ENCODE assay signal across 24 cellular contexts in genomic region chr12:32100361-32100760, GRCh38. TPM values are rescaled to one million over a fixed set of nuclear protein-coding genes. Genes with fewer than 3 reads are reported as not detected.
A peak's percentile ranks its signal among the peaks of the same experiment; 100 is the strongest.
DNase-seq lines count a peak whose midpoint lies in the region; ATAC-seq, FAIRE-seq and TF ChIP-seq lines count a peak whose summit lies in the region.
"Had no signal": no experiment of that assay in that cellular context is flagged by ENCODE, and none has a peak within 500 bp of the region (broad histone marks: within the 10 kb centered on the region; RNA-seq: fewer than 3 reads in every experiment).

No MANE protein-coding gene starts in this region.

- H4K91ac ChIP-seq in H1 (replicated peaks; ENCODE audit: insufficient read length, low read length) (peak overlapping the region; percentile 28), trophoblast cell (ENCODE audit: low read depth, low read length) (no peak overlapping the region)

- DNase-seq in H1 (ENCODE audit: low read depth in 1 of 2, low spot score in 2 of 2) = no peak
- peak; percentile 43 for DNase-seq in islet precursor cell
- no peak for DNase-seq in trophoblast cell
- no peak for DNase-seq in activated T-cell treated with anti-CD3 and anti-CD28 coated beads, Interleukin-2, amount 50 U/mL, for 48 hours
- no peak for DNase-seq in NCI-H187 (lab: John Stamatoyannopoulos, UW)
- DNase-seq in WTC11 (ENCODE audit: low spot score) = no peak
- DNase-seq: ACHN; BE2C; C1 segment of cervical spinal cord; Caco-2; CD4-positive, alpha-beta T cell; DMS79; GF-D8; GM23248; HCEC 1CT; Kasumi-1; KBM-7 had no signal

- TF ChIP-seq CTCF in H1 (IDR thresholded peaks at IDR 0.05; ENCODE audit: control extremely low read depth in 1 of 3, insufficient read depth in 1 of 3, low read depth in 1 of 3, low read length in 3 of 3) = no peak
- no peak for TF ChIP-seq CTCF in WTC11 (IDR thresholded peaks at IDR 0.05)

- H2AFZ ChIP-seq in H1 (ENCODE audit: low read length) (no peak overlapping the region), trophoblast cell (ENCODE audit: insufficient read depth, low read length, poor library complexity) (no peak overlapping the region)
- H2AFZ ChIP-seq: GM23248 had no signal

- H3K27me3 Mint-ChIP-seq in WTC11 (ENCODE audit: low read depth) = no peaks in the 10 kb centered on the region; the same call in 1 of the 2 replicates
- H3K27me3 Mint-ChIP-seq: CD4-positive, alpha-beta T cell; IgD-negative memory B cell had no signal

- H2BK15ac ChIP-seq in H1 (ENCODE audit: low read length) = no peak overlapping the region

- CTCF ChIA-PET in H1 (lab: Charles Lee; ENCODE audit: partially characterized antibody) = no interaction called here
- CTCF ChIA-PET in WTC11 (lab: Charles Lee) = interaction anchor here (0.5 to 1.0 kb wide), 2 partner anchors 211 to 616 kb away, joined by 3 to 4 read pairs; no protein-coding TSS in a partner anchor

- H3K27ac ChIP-seq in HUES48 (ENCODE audit: low read depth, low read length) (peak overlapping the region; percentile 78), H1 (ENCODE audit: low read depth, low read length) (no peak overlapping the region), trophoblast cell (ENCODE audit: low read depth, low read length) (no peak overlapping the region)
- H3K27ac ChIP-seq: GM23248 had no signal

- H3K79me2 ChIP-seq in H1 (ENCODE audit: control insufficient read depth in 1 of 2, insufficient read depth in 2 of 2, low read length in 2 of 2) (no peaks in the 10 kb centered on the region), trophoblast cell (ENCODE audit: control insufficient read depth, insufficient read depth, low read length, poor library complexity) (no peaks in the 10 kb centered on the region)

- no peak overlapping the region for H3K56ac ChIP-seq in H1 (replicated peaks; ENCODE audit: insufficient read length, low read depth, low read length)

- no peak overlapping the region; the same call in 1 of the 2 replicates for H3K27ac Mint-ChIP-seq in WTC11
- H3K27ac Mint-ChIP-seq: CD4-positive, alpha-beta T cell; IgD-negative memory B cell had no signal

- no peak overlapping the region for H4K12ac ChIP-seq in trophoblast cell (ENCODE audit: low read depth, low read length)

- H2BK5ac ChIP-seq in H1 (ENCODE audit: low read depth, low read length) (peak overlapping the region; percentile 88; the same call in 1 of the 2 replicates), trophoblast cell (ENCODE audit: low read depth, low read length, poor library complexity) (no peak overlapping the region)

- H3K14ac ChIP-seq in H1 (ENCODE audit: insufficient read length) = no peak overlapping the region
- no peak overlapping the region for H3K14ac ChIP-seq in trophoblast cell (ENCODE audit: low read length)

- TF ChIP-seq POLR2A in H1 (IDR thresholded peaks at IDR 0.05; ENCODE audit: control extremely low read depth in 1 of 2, low read depth in 2 of 2, low read length in 2 of 2) = no peak

- H3K4me3 ChIP-seq in HUES48 (ENCODE audit: low read depth, low read length) (no peak overlapping the region), H1 (ENCODE audit: extremely low read depth in 1 of 4, insufficient read depth in 2 of 4, low read depth in 3 of 4, low read length in 4 of 4) (no peak overlapping the region), trophoblast cell (ENCODE audit: low read depth, low read length) (no peak overlapping the region)
- H3K4me3 ChIP-seq: GM23248 had no signal

- POLR2A ChIA-PET in H1 (lab: Charles Lee; ENCODE audit: partially characterized antibody) (interaction anchor here (0.6 kb wide), 1 partner anchor 24 kb away, joined by 3 read pairs; no protein-coding TSS in a partner anchor), WTC11 (lab: Charles Lee) (no interaction called here)

- H2BK12ac ChIP-seq in H1 (ENCODE audit: low read depth, low read length) (peak overlapping the region; percentile 45; the same call in 1 of the 2 replicates), trophoblast cell (ENCODE audit: low read length) (peak overlapping the region; percentile 15)

- no peak for FAIRE-seq in H1 (lab: Jason Lieb, UNC)
- FAIRE-seq: A204.1, D721Med, GM19239, HepG2 had no signal

- H3K23me2 ChIP-seq in H1 (ENCODE audit: low read depth, low read length) = no peaks in the 10 kb centered on the region

- TF ChIP-seq EP300 in H1 (IDR thresholded peaks at IDR 0.05; ENCODE audit: borderline replicate concordance in 1 of 2, low read depth in 2 of 2, low read length in 2 of 2) = no peak

- H3K36me3 Mint-ChIP-seq in WTC11 = no peaks in the 10 kb centered on the region

- H2BK20ac ChIP-seq in H1 (ENCODE audit: low read length) = peak overlapping the region; percentile 24

- peak overlapping the region; percentile 2 for H4K5ac ChIP-seq in H1 (ENCODE audit: insufficient read length, low read depth, low read length)

- no peak overlapping the region for H3K4ac ChIP-seq in H1 (replicated peaks; ENCODE audit: insufficient read length, low read depth, low read length)
- no peak overlapping the region for H3K4ac ChIP-seq in trophoblast cell (ENCODE audit: low read depth, low read length)

- H3K27me3 ChIP-seq in HUES48 (ENCODE audit: control insufficient read depth, insufficient read depth, low read length) (no peaks in the 10 kb centered on the region), H1 (replicated peaks in 1 of 4; ENCODE audit: control insufficient read depth in 3 of 4, extremely low read depth in 1 of 4, insufficient read depth in 3 of 4, low read length in 3 of 4) (no peaks in the 10 kb centered on the region; a peak in 1 of 7 replicates), trophoblast cell (ENCODE audit: insufficient read depth, low read length) (no peaks in the 10 kb centered on the region)
- H3K27me3 ChIP-seq: BE2C had no signal

- H3K36me3 ChIP-seq in HUES48 (ENCODE audit: control insufficient read depth, insufficient read depth, low read length) = no peaks in the 10 kb centered on the region
- H3K36me3 ChIP-seq in H1 (ENCODE audit: control insufficient read depth in 2 of 4, insufficient read depth in 4 of 4, low read length in 3 of 4) = no peaks in the 10 kb centered on the region; a peak in 1 of 8 replicates
- H3K36me3 ChIP-seq in trophoblast cell (ENCODE audit: control insufficient read depth in 1 of 2, insufficient read depth in 2 of 2, low read length in 2 of 2) = no peaks in the 10 kb centered on the region
- H3K36me3 ChIP-seq: BE2C had no signal

- H3K9ac ChIP-seq in HUES48 (ENCODE audit: low read depth, low read length) (no peak overlapping the region), H1 (replicated peaks in 1 of 4; ENCODE audit: extremely low read depth in 1 of 4, low read depth in 3 of 4, low read length in 3 of 4) (no peak overlapping the region), trophoblast cell (ENCODE audit: low read length) (no peak overlapping the region)
- H3K9ac ChIP-seq: GM23248 had no signal

- peaks cover 22% of the 10 kb centered on the region for H3K4me1 Mint-ChIP-seq in WTC11

- H3K18ac ChIP-seq in H1 (ENCODE audit: extremely low read depth, low read length) = peak overlapping the region; percentile 9; the same call in 1 of the 2 replicates
- H3K18ac ChIP-seq in trophoblast cell (ENCODE audit: low read length) = no peak overlapping the region

- WGBS in H1 (ENCODE audit: extremely low coverage in 1 of 2, insufficient coverage in 1 of 2, insufficient read length in 1 of 2, insufficient replicate concordance in 2 of 2, low coverage in 1 of 2, low lambda C conversion rate in 2 of 2, missing lambda C conversion rate in 1 of 2), 2 experiments = 85% methylated on average over 1 of the region's 4 CpGs; no CpG with 5 or more reads in 1 of the 2 experiments
- no CpG with 5 or more reads among the region's 4 CpGs for WGBS in trophoblast cell (ENCODE audit: extremely low coverage, insufficient coverage, insufficient read length)

- peak overlapping the region; percentile 39 for H2BK120ac ChIP-seq in H1 (replicated peaks; ENCODE audit: low read depth, low read length)
- no peak overlapping the region for H2BK120ac ChIP-seq in trophoblast cell (ENCODE audit: insufficient read depth, low read length, poor library complexity)

- no peak overlapping the region for H3K23ac ChIP-seq in H1 (ENCODE audit: insufficient read length)
- no peak overlapping the region for H3K23ac ChIP-seq in trophoblast cell (ENCODE audit: low read length)

- H4K8ac ChIP-seq in H1 (ENCODE audit: extremely low read depth, insufficient read depth, low read length) (no peak overlapping the region), trophoblast cell (ENCODE audit: low read depth, low read length) (no peak overlapping the region)

- no peaks in the 10 kb centered on the region for H3K79me1 ChIP-seq in H1 (ENCODE audit: low read depth, low read length)
- no peaks in the 10 kb centered on the region for H3K79me1 ChIP-seq in trophoblast cell (ENCODE audit: low read length)

- no peak for ATAC-seq in GM19023 (IDR thresholded peaks at IDR 0.05; ENCODE audit: unreplicated experiment)
- no peak; the same call in 1 of the 2 replicates for ATAC-seq in WTC11
- ATAC-seq: HepG2 had no signal

- no peak overlapping the region for H3K4me3 Mint-ChIP-seq in WTC11
- H3K4me3 Mint-ChIP-seq: CD4-positive, alpha-beta T cell; IgD-negative memory B cell had no signal

- H3K4me1 ChIP-seq in HUES48 (ENCODE audit: control insufficient read depth, insufficient read depth, low read length) = peaks cover 17% of the 10 kb centered on the region
- H3K4me1 ChIP-seq in H1 (replicated peaks in 1 of 4; ENCODE audit: control insufficient read depth in 3 of 4, insufficient read depth in 4 of 4, low read length in 3 of 4) = peaks cover 0 to 7% (median 5%) of the 10 kb centered on the region in 4 experiments; a peak in 3 of 7 replicates
- H3K4me1 ChIP-seq in trophoblast cell (ENCODE audit: control insufficient read depth in 1 of 2, insufficient read depth in 2 of 2, low read length in 2 of 2) = no peaks in the 10 kb centered on the region

- H3K4me2 ChIP-seq in H1 (ENCODE audit: insufficient read depth in 1 of 2, low read depth in 2 of 2, low read length in 2 of 2) (peak overlapping the region in 1 of 2 experiments; percentile 41; a peak in 1 of 4 replicates), trophoblast cell (ENCODE audit: low read length) (no peak overlapping the region)

- TF ChIP-seq RAD21 in H1 (IDR thresholded peaks at IDR 0.05 in 1 of 2, conservative IDR thresholded peaks at IDR 0.05 in 1 of 2; ENCODE audit: low read depth in 2 of 2, low read length in 2 of 2) = no peak

- H4K20me1 ChIP-seq in H1 (replicated peaks in 1 of 2; ENCODE audit: control insufficient read depth in 1 of 2, insufficient read depth in 2 of 2, low read length in 2 of 2) = no peaks in the 10 kb centered on the region

- no peaks in the 10 kb centered on the region for H3K9me3 Mint-ChIP-seq in WTC11
- H3K9me3 Mint-ChIP-seq: CD4-positive, alpha-beta T cell; IgD-negative memory B cell had no signal

- H3K9me3 ChIP-seq in HUES48 (ENCODE audit: control insufficient read depth, insufficient read depth, low read length) (no peaks in the 10 kb centered on the region), H1 (ENCODE audit: insufficient read depth in 2 of 2, low read depth in 1 of 2, low read length in 1 of 2) (no peaks in the 10 kb centered on the region), trophoblast cell (ENCODE audit: insufficient read depth, low read depth, low read length) (no peaks in the 10 kb centered on the region)
- H3K9me3 ChIP-seq: BE2C, Caco-2 had no signal

- H2AK5ac ChIP-seq in H1 (ENCODE audit: low read depth, low read length) (no peak overlapping the region; the same call in 1 of the 2 replicates), trophoblast cell (ENCODE audit: low read length) (no peak overlapping the region)

RNA-seq across cellular contexts. Expression of gene BICD1, which starts 6.3 kb away (rescaled TPM):
- 54.3 and 58.4 TPM in 2 replicates for total RNA-seq in H1 (2021; fragmentation: NEBNext Ultra II Directional; extraction: Animal tissue kit (Norgen Biotek cat#: 25700))
- polyA plus RNA-seq in H1 (2011; rRNA removed) = 34.1 and 40.8 TPM in 2 replicates
- 32.1 TPM for polyA plus RNA-seq in H1 (2011; cell fraction: cytosol; rRNA removed)
- polyA plus RNA-seq in H1 (2011; cell fraction: nucleus; rRNA removed) = 89.8 TPM
- polyA plus RNA-seq in H1 (2012, experiment 1 of 2) = 34.8 to 37.2 TPM (median 35.4 TPM) in 4 replicates
- polyA plus RNA-seq in H1 (2012, experiment 2 of 2) = 6.6 TPM
- 30.6 TPM for polyA plus RNA-seq in H1 (2013, experiment 1 of 2)
- polyA plus RNA-seq in H1 (2013, experiment 2 of 2) = 27.4 TPM
- polyA minus RNA-seq in H1 (2011; rRNA and poly(A)+ RNA removed) = 83.3 and 93.4 TPM in 2 replicates
- polyA minus RNA-seq in H1 (2011; cell fraction: cytosol; rRNA and poly(A)+ RNA removed) = 48.6 TPM
- 189 TPM for polyA minus RNA-seq in H1 (2011; cell fraction: nucleus; rRNA and poly(A)+ RNA removed)
- polyA plus RNA-seq in trophoblast cell (2013) = 10.1 and 10.5 TPM in 2 replicates
- total RNA-seq in WTC11 (2021) = 56.7 to 69.4 TPM (median 58.4 TPM) in 3 replicates
